In genomic region chr1:161705537-161705936, GRCh38 we compare ENCODE assay signal across 15 cellular contexts. TPM values are rescaled to one million over a fixed set of nuclear protein-coding genes. Genes with fewer than 3 reads are reported as not detected.
DNase-seq lines count a peak whose midpoint lies in the region; ATAC-seq and TF ChIP-seq lines count a peak whose summit lies in the region.
"Had no signal": no experiment of that assay in that cellular context is flagged by ENCODE, and none has a peak within 500 bp of the region (broad histone marks: within the 10 kb centered on the region; RNA-seq: fewer than 3 reads in every experiment).

No MANE protein-coding gene starts in this region.

- H4K20me1 ChIP-seq in Karpas-422 (ENCODE audit: insufficient read depth, low read depth, low read length): no peaks in the 10 kb centered on the region

- ATAC-seq in GM18505 (IDR thresholded peaks at IDR 0.05; ENCODE audit: unreplicated experiment) (peak; percentile 40), GM21723 (IDR thresholded peaks at IDR 0.05; ENCODE audit: unreplicated experiment) (peak; percentile 35)
- ATAC-seq: activated CD8-positive, alpha-beta T cell treated with anti-CD3 and anti-CD28 coated beads for 36 hours had no signal

- H3K79me2 ChIP-seq in Karpas-422 (ENCODE audit: low read length): peaks cover 33% of the 10 kb centered on the region

- H3K4me3 ChIP-seq in Karpas-422 (ENCODE audit: low read length): no peak overlapping the region; the same call in 1 of the 2 replicates
- no peak overlapping the region for H3K4me3 ChIP-seq in mesenchymal stem cell (ENCODE audit: insufficient read depth in 1 of 2, low read depth in 1 of 2, low read length in 2 of 2)

- no peak overlapping the region for H3K23ac ChIP-seq in mesenchymal stem cell (ENCODE audit: low read length in 2 of 2)

- H3K79me1 ChIP-seq in mesenchymal stem cell (replicated peaks; ENCODE audit: low read length, poor library complexity, severe bottlenecking): no peaks in the 10 kb centered on the region

- no peak overlapping the region for H2AK5ac ChIP-seq in mesenchymal stem cell (ENCODE audit: low read length, severe bottlenecking)

- no peak for TF ChIP-seq POLR2A in GM18505 (IDR thresholded peaks at IDR 0.05; ENCODE audit: borderline replicate concordance, extremely low read depth, insufficient read depth, insufficient read length)

- H3K9me3 ChIP-seq in Karpas-422 (ENCODE audit: low read length) (no peaks in the 10 kb centered on the region), mesenchymal stem cell (ENCODE audit: control insufficient read depth, low read length) (no peaks in the 10 kb centered on the region)

- no peak overlapping the region for H2BK5ac ChIP-seq in mesenchymal stem cell (ENCODE audit: low read depth, low read length, poor library complexity, severe bottlenecking)

- H3K14ac ChIP-seq in mesenchymal stem cell (ENCODE audit: low read length in 2 of 2): no peak overlapping the region

- H2BK12ac ChIP-seq in mesenchymal stem cell (ENCODE audit: low read length in 2 of 2): no peak overlapping the region

- H3K4me1 ChIP-seq in Karpas-422 (ENCODE audit: low read length) (peaks cover 72% of the 10 kb centered on the region), mesenchymal stem cell (ENCODE audit: control insufficient read depth, insufficient read depth, low read depth, low read length) (no peaks in the 10 kb centered on the region)

- H3K9me2 ChIP-seq in Karpas-422 (replicated peaks; ENCODE audit: insufficient read depth, low read length): no peaks in the 10 kb centered on the region

- H3K36me3 ChIP-seq in Karpas-422 (ENCODE audit: insufficient read depth, low read length) (peaks cover 10% of the 10 kb centered on the region), mesenchymal stem cell (ENCODE audit: control insufficient read depth in 1 of 2, insufficient read depth in 2 of 2, low read depth in 1 of 2, low read length in 2 of 2) (no peaks in the 10 kb centered on the region)

- peak overlapping the region; percentile 95 for H3K27ac ChIP-seq in Karpas-422 (ENCODE audit: low read length)
- H3K27ac ChIP-seq in mesenchymal stem cell (ENCODE audit: low read length, poor library complexity, severe bottlenecking): no peak overlapping the region

- no peak overlapping the region for H2BK15ac ChIP-seq in mesenchymal stem cell (ENCODE audit: low read depth, poor library complexity, severe bottlenecking)

- no peak overlapping the region for H3K18ac ChIP-seq in mesenchymal stem cell (ENCODE audit: low read depth in 1 of 2, low read length in 2 of 2)

- in situ Hi-C loops in ACHN (cut with HindIII; ENCODE audit: low pct_ligation_motif_present, low pct_unique_long_range_greater_than_20kb, low sequenced_read_pairs): no loop called here

- no peak overlapping the region for H3K4ac ChIP-seq in mesenchymal stem cell (ENCODE audit: low read depth in 1 of 2, low read length in 2 of 2)

- no peak overlapping the region for H2BK120ac ChIP-seq in mesenchymal stem cell (ENCODE audit: low read depth, low read length)

- peak; percentile 100 for DNase-seq in Karpas-422
- DNase-seq in mesenchymal stem cell: no peak
- no peak for DNase-seq in effector CD4-positive, alpha-beta T cell
- no peak for DNase-seq in ACHN
- DNase-seq in EL: no peak
- no peak for DNase-seq in DMS79 (lab: John Stamatoyannopoulos, UW)
- DNase-seq: activated CD8-positive, alpha-beta T cell treated with anti-CD3 and anti-CD28 coated beads for 36 hours; H7; NCI-H2081 treated with DMSO at 0.1 percent for 48 hours; stimulated activated CD4-positive, alpha-beta T cell treated with anti-CD3 and anti-CD28 coated beads, Interleukin-12 subunit alpha, Interleukin-12 subunit beta, amount 100 ng/mL, for 4 hours; substantia nigra had no signal

- H4K8ac ChIP-seq in mesenchymal stem cell (ENCODE audit: low read length): no peak overlapping the region

- no peak overlapping the region for H4K91ac ChIP-seq in mesenchymal stem cell (ENCODE audit: low read length)

- H2AFZ ChIP-seq in Karpas-422 (ENCODE audit: low read length) (no peak overlapping the region), mesenchymal stem cell (ENCODE audit: low read depth, low read length) (no peak overlapping the region)

- no CpG with 5 or more reads among the region's 4 CpGs for WGBS in mesenchymal stem cell

- H3K4me2 ChIP-seq in Karpas-422 (ENCODE audit: low read depth, low read length, poor library complexity, severe bottlenecking) (peak overlapping the region; percentile 81), mesenchymal stem cell (ENCODE audit: low read length, poor library complexity, severe bottlenecking) (no peak overlapping the region)

- peak overlapping the region; percentile 39 for H3K9ac ChIP-seq in Karpas-422 (ENCODE audit: low read length)
- H3K9ac ChIP-seq in mesenchymal stem cell (ENCODE audit: low read length): peak overlapping the region; percentile 81

- no peaks in the 10 kb centered on the region for H3K27me3 ChIP-seq in Karpas-422 (ENCODE audit: low read length)
- peaks cover 0 to 24% of the 10 kb centered on the region in 2 experiments for H3K27me3 ChIP-seq in mesenchymal stem cell (ENCODE audit: control insufficient read depth in 1 of 2, insufficient read depth in 1 of 2, low read length in 2 of 2)

RNA-seq across cellular contexts. Expression of gene FCRLA, which starts 1.5 kb away (rescaled TPM):
- total RNA-seq in Karpas-422 (2014; rRNA removed; shearing (Covaris generic); ENCODE audit: low replicate concordance): 637 and 924 TPM in 2 replicates
- 0.41 TPM for polyA plus RNA-seq in mesenchymal stem cell (2013, experiment 1 of 2)
- polyA plus RNA-seq in mesenchymal stem cell (2013, experiment 2 of 2): 0.27 TPM
- total RNA-seq: activated CD8-positive, alpha-beta T cell treated with anti-CD3 and anti-CD28 coated beads for 36 hours; glomerular endothelial cell; H7; HT-29 had no signal

RNA-seq across cellular contexts. Expression of gene FCRLB, which starts 15.8 kb away (rescaled TPM):
- 937 and 1,205 TPM in 2 replicates for total RNA-seq in Karpas-422 (2014; rRNA removed; shearing (Covaris generic); ENCODE audit: low replicate concordance)
- polyA plus RNA-seq in mesenchymal stem cell (2013, experiment 1 of 2): 1.5 TPM
- polyA plus RNA-seq in mesenchymal stem cell (2013, experiment 2 of 2): 1.5 TPM

RNA-seq across cellular contexts. Expression of gene FCGR2B, which starts 42.6 kb away (rescaled TPM):
- total RNA-seq in Karpas-422 (2014; rRNA removed; shearing (Covaris generic); ENCODE audit: low replicate concordance): 523 and 581 TPM in 2 replicates
- not detected for polyA plus RNA-seq in mesenchymal stem cell (2013, experiment 1 of 2)
- polyA plus RNA-seq in mesenchymal stem cell (2013, experiment 2 of 2): not detected
- total RNA-seq: activated CD8-positive, alpha-beta T cell treated with anti-CD3 and anti-CD28 coated beads for 36 hours; glomerular endothelial cell; H7; HT-29 had no signal

RNA-seq across cellular contexts. Expression of gene DUSP12, which starts 44.0 kb away (rescaled TPM):
- total RNA-seq in Karpas-422 (2014; rRNA removed; shearing (Covaris generic); ENCODE audit: low replicate concordance): 87.8 and 102 TPM in 2 replicates
- polyA plus RNA-seq in mesenchymal stem cell (2013, experiment 1 of 2): 30.5 TPM
- polyA plus RNA-seq in mesenchymal stem cell (2013, experiment 2 of 2): 31.0 TPM
